In genomic region chr4:161178310-161178709, GRCh38 we compare ENCODE assay signal across 22 cellular contexts.
DNase-seq lines count a peak whose midpoint lies in the region; ATAC-seq, FAIRE-seq and TF ChIP-seq lines count a peak whose summit lies in the region.
"Had no signal": no experiment of that assay in that cellular context is flagged by ENCODE, and none has a peak within 500 bp of the region (broad histone marks: within the 10 kb centered on the region; RNA-seq: fewer than 3 reads in every experiment).

No MANE protein-coding gene starts in this region.

- no peak overlapping the region for H3K4ac ChIP-seq in H1 (replicated peaks; ENCODE audit: insufficient read length, low read depth, low read length)

- H2BK120ac ChIP-seq in H1 (replicated peaks; ENCODE audit: low read depth, low read length): no peak overlapping the region

- no peaks in the 10 kb centered on the region for H3K79me2 ChIP-seq in H1 (ENCODE audit: control insufficient read depth in 1 of 2, insufficient read depth in 2 of 2, low read length in 2 of 2)
- no peaks in the 10 kb centered on the region for H3K79me2 ChIP-seq in neural progenitor cell (ENCODE audit: low read depth)

- H3K18ac ChIP-seq in H1 (ENCODE audit: extremely low read depth, low read length): no peak overlapping the region

- H3K27ac ChIP-seq in H1 (ENCODE audit: low read depth, low read length) (no peak overlapping the region), neural progenitor cell (no peak overlapping the region)
- H3K27ac ChIP-seq: 22Rv1, A549, C4-2B had no signal

- TF ChIP-seq CTCF in H1 (IDR thresholded peaks at IDR 0.05; ENCODE audit: control extremely low read depth in 1 of 3, insufficient read depth in 1 of 3, low read depth in 1 of 3, low read length in 3 of 3) (no peak), neural progenitor cell (IDR thresholded peaks at IDR 0.05) (no peak)

- H3F3A ChIP-seq in neural progenitor cell (ENCODE audit: low read depth): no peaks in the 10 kb centered on the region

- no peak overlapping the region for H3K23ac ChIP-seq in H1 (ENCODE audit: insufficient read length)

- no peaks in the 10 kb centered on the region for H3K27me3 Mint-ChIP-seq in neural progenitor cell (ENCODE audit: insufficient read depth, low read depth)
- H3K27me3 Mint-ChIP-seq: CD4-positive, alpha-beta T cell had no signal

- H2BK12ac ChIP-seq in H1 (ENCODE audit: low read depth, low read length): no peak overlapping the region

- H3K9me3 Mint-ChIP-seq in neural progenitor cell: no peaks in the 10 kb centered on the region

- H3K4me1 Mint-ChIP-seq in neural progenitor cell: no peaks in the 10 kb centered on the region

- no peak overlapping the region for H3K27ac Mint-ChIP-seq in neural progenitor cell
- H3K27ac Mint-ChIP-seq: CD4-positive, alpha-beta T cell; HFFc6 had no signal

- no peak for TF ChIP-seq EP300 in H1 (IDR thresholded peaks at IDR 0.05; ENCODE audit: borderline replicate concordance in 1 of 2, low read depth in 2 of 2, low read length in 2 of 2)

- H3K79me1 ChIP-seq in H1 (ENCODE audit: low read depth, low read length): no peaks in the 10 kb centered on the region

- H2BK5ac ChIP-seq in H1 (ENCODE audit: low read depth, low read length): no peak overlapping the region

- no peaks in the 10 kb centered on the region for H3K23me2 ChIP-seq in H1 (ENCODE audit: low read depth, low read length)

- TF ChIP-seq POLR2A in H1 (IDR thresholded peaks at IDR 0.05; ENCODE audit: control extremely low read depth in 1 of 2, low read depth in 2 of 2, low read length in 2 of 2): no peak

- H4K91ac ChIP-seq in H1 (replicated peaks; ENCODE audit: insufficient read length, low read length): no peak overlapping the region

- H4K20me1 ChIP-seq in H1 (replicated peaks in 1 of 2; ENCODE audit: control insufficient read depth in 1 of 2, insufficient read depth in 2 of 2, low read length in 2 of 2): no peaks in the 10 kb centered on the region
- H4K20me1 ChIP-seq in neural progenitor cell (ENCODE audit: low read depth): no peaks in the 10 kb centered on the region

- no peak overlapping the region for H3K14ac ChIP-seq in H1 (ENCODE audit: insufficient read length)

- no peak overlapping the region for H2AK5ac ChIP-seq in H1 (ENCODE audit: low read depth, low read length)

- H3K36me3 ChIP-seq in H1 (ENCODE audit: control insufficient read depth in 2 of 4, insufficient read depth in 4 of 4, low read length in 3 of 4) (no peaks in the 10 kb centered on the region), neural progenitor cell (no peaks in the 10 kb centered on the region)

- H2AFZ ChIP-seq in H1 (ENCODE audit: low read length) (no peak overlapping the region), neural progenitor cell (replicated peaks) (peak overlapping the region; percentile 61)

- H3K56ac ChIP-seq in H1 (replicated peaks; ENCODE audit: insufficient read length, low read depth, low read length): no peak overlapping the region

- no peak overlapping the region for H3K4me3 Mint-ChIP-seq in neural progenitor cell
- H3K4me3 Mint-ChIP-seq: CD4-positive, alpha-beta T cell; HFFc6 had no signal

- POLR2A ChIA-PET in H1 (lab: Charles Lee; ENCODE audit: partially characterized antibody): no interaction called here

- no peak for FAIRE-seq in H1 (lab: Jason Lieb, UNC)
- FAIRE-seq: A549, GM12892, GM18507, HTR-8/SVneo had no signal

- no peak overlapping the region; a peak in 1 of 4 replicates for H3K4me2 ChIP-seq in H1 (ENCODE audit: insufficient read depth in 1 of 2, low read depth in 2 of 2, low read length in 2 of 2)
- no peak overlapping the region for H3K4me2 ChIP-seq in neural progenitor cell
- H3K4me2 ChIP-seq: A549 had no signal

- CTCF ChIA-PET in H1 (lab: Charles Lee; ENCODE audit: partially characterized antibody): interaction anchor here (0.7 kb wide), 1 partner anchor 155 kb away, joined by 3 read pairs; no protein-coding TSS in a partner anchor

- no peaks in the 10 kb centered on the region for H3K9me3 ChIP-seq in H1 (ENCODE audit: insufficient read depth in 2 of 2, low read depth in 1 of 2, low read length in 1 of 2)
- no peaks in the 10 kb centered on the region for H3K9me3 ChIP-seq in neural progenitor cell (ENCODE audit: low read depth)
- H3K9me3 ChIP-seq: A549, Caco-2 had no signal

- H2BK20ac ChIP-seq in H1 (ENCODE audit: low read length): no peak overlapping the region

- H4K5ac ChIP-seq in H1 (ENCODE audit: insufficient read length, low read depth, low read length): no peak overlapping the region

- 67 to 100% methylated on average over 3 to 5 of the region's 5 CpGs for WGBS in H1 (ENCODE audit: extremely low coverage in 1 of 2, insufficient coverage in 1 of 2, insufficient read length in 1 of 2, insufficient replicate concordance in 2 of 2, low coverage in 1 of 2, low lambda C conversion rate in 2 of 2, missing lambda C conversion rate in 1 of 2), 2 experiments

- H3K27me3 ChIP-seq in H1 (replicated peaks in 1 of 4; ENCODE audit: control insufficient read depth in 3 of 4, extremely low read depth in 1 of 4, insufficient read depth in 3 of 4, low read length in 3 of 4) (no peaks in the 10 kb centered on the region), neural progenitor cell (no peaks in the 10 kb centered on the region)

- H3K4me1 ChIP-seq in H1 (replicated peaks in 1 of 4; ENCODE audit: control insufficient read depth in 3 of 4, insufficient read depth in 4 of 4, low read length in 3 of 4) (peaks cover 0 to 9% (median 1%) of the 10 kb centered on the region in 4 experiments; a peak in 3 of 7 replicates), neural progenitor cell (no peaks in the 10 kb centered on the region)
- H3K4me1 ChIP-seq: A549, Caco-2 had no signal

- no peak overlapping the region for H2BK15ac ChIP-seq in H1 (ENCODE audit: low read length)

- no peaks in the 10 kb centered on the region for H3K36me3 Mint-ChIP-seq in neural progenitor cell

- H3K9ac ChIP-seq in H1 (replicated peaks in 1 of 4; ENCODE audit: extremely low read depth in 1 of 4, low read depth in 3 of 4, low read length in 3 of 4) (no peak overlapping the region), neural progenitor cell (no peak overlapping the region)

- TF ChIP-seq RAD21 in H1 (IDR thresholded peaks at IDR 0.05 in 1 of 2, conservative IDR thresholded peaks at IDR 0.05 in 1 of 2; ENCODE audit: low read depth in 2 of 2, low read length in 2 of 2): no peak

- DNase-seq in NCI-H82 (lab: John Stamatoyannopoulos, UW): peak; percentile 22
- no peak for DNase-seq in NCI-H82 treated with DMSO at 0.1 percent for 48 hours (lab: John Stamatoyannopoulos, UW; ENCODE audit: unreplicated experiment)
- DNase-seq in OCI-M1 (lab: John Stamatoyannopoulos, UW): peak; percentile 24
- no peak for DNase-seq in H1 (ENCODE audit: low read depth in 1 of 2, low spot score in 2 of 2)
- DNase-seq in neural progenitor cell (ENCODE audit: low spot score): no peak
- DNase-seq in SKM-1 treated with dmso at 0.1 percent for 144 hours (lab: John Stamatoyannopoulos, UW; ENCODE audit: unreplicated experiment): no peak
- DNase-seq: AML-193; Caco-2; CD4-positive, alpha-beta T cell; DMS153; DMS79; GDM1; HFFc6 had no signal

- ATAC-seq in GM18511 (IDR thresholded peaks at IDR 0.05; ENCODE audit: unreplicated experiment) (no peak), HG03439 (IDR thresholded peaks at IDR 0.05; ENCODE audit: unreplicated experiment) (no peak)
- ATAC-seq: A549, HCT116 had no signal

- H3K4me3 ChIP-seq in H1 (ENCODE audit: extremely low read depth in 1 of 4, insufficient read depth in 2 of 4, low read depth in 3 of 4, low read length in 4 of 4): no peak overlapping the region
- H3K4me3 ChIP-seq in neural progenitor cell: no peak overlapping the region
- H3K4me3 ChIP-seq: A549 had no signal

- no peak overlapping the region for H4K8ac ChIP-seq in H1 (ENCODE audit: extremely low read depth, insufficient read depth, low read length)

TF ChIP-seq in H1, 55 proteins besides CTCF, POLR2A, EP300 and RAD21:
- TF ChIP-seq CEBPB (IDR thresholded peaks at IDR 0.05; ENCODE audit: low read depth, low read length): 0 out of 2 replicates have a peak, but pooled peaks have one; percentile 4
- no peak for TF ChIP-seq RXRA (IDR thresholded peaks at IDR 0.05; ENCODE audit: insufficient read depth, low read depth, low read length)

Comparison
In these comparisons a context has a peak if more than half of its experiments do, and no peak if none do; other contexts are left out.
1. DNase-seq: peak in NCI-H82 (single experiment) and OCI-M1 (single experiment); none in NCI-H82 treated with DMSO at 0.1 percent for 48 hours (single experiment), H1 (0 of 2), neural progenitor cell (single experiment) and SKM-1 treated with dmso at 0.1 percent for 144 hours (single experiment).